10 cellular contexts compared by ENCODE assay signal in the genomic region with DNA sequence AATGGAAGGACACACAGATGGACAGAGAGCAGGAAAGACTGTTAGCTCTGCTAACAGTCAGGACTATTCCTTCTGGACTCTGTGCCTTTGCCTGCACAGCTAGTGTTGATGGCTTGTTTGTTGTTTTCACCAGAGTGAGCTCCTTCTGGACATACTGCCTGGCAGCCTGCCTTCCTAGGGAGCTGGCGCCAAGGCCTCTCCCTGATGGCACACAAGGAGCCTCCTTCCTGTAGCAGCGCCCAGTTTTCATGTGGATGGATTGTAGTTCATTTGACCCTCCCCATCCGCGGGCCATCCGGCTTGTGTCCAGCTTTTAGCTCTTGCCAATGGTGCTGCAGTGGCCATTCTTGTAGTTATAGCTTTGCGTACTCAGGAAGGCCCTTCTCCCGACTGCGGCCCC. TPM values are rescaled to one million over a fixed set of nuclear protein-coding genes. Genes with fewer than 3 reads are reported as not detected.
A peak's percentile ranks its signal among the peaks of the same experiment; 100 is the strongest.
DNase-seq lines count a peak whose midpoint lies in the region; ATAC-seq and TF ChIP-seq lines count a peak whose summit lies in the region.
"Had no signal": no experiment of that assay in that cellular context is flagged by ENCODE, and none has a peak within 500 bp of the region (broad histone marks: within the 10 kb centered on the region; RNA-seq: fewer than 3 reads in every experiment).

No MANE protein-coding gene starts in this region.

- DNase-seq in NCI-H2196 (lab: John Stamatoyannopoulos, UW; ENCODE audit: unreplicated experiment) (peak; percentile 43), hypothalamus (lab: John Stamatoyannopoulos, UW) (peak in 41 of 51 donors; percentile 11 to 88 (median 55)), thyroid gland (peak; percentile 37 to 54), ecto neural progenitor cell (ENCODE audit: low spot score) (no peak)
- no peak for DNase-seq in activated effector memory CD4-positive, alpha-beta T cell treated with anti-CD3 and anti-CD28 coated beads, Interleukin-2, amount 50 U/mL, for 16 hours
- DNase-seq: activated CD4-positive, alpha-beta T cell treated with anti-CD3 and anti-CD28 coated beads, Interleukin-2, amount 50 U/mL, for 4 hours; activated naive CD8-positive, alpha-beta T cell treated with anti-CD3 and anti-CD28 coated beads, Interleukin-2, amount 50 U/mL, for 24 hours; NCI-H82 had no signal

- H3K36me3 ChIP-seq in thyroid gland: no peaks in the 10 kb centered on the region

- no peaks in the 10 kb centered on the region for H3K9me3 ChIP-seq in thyroid gland

- intact Hi-C loops in thyroid gland (cut with DNase I): no loop called here

- H3K4me3 ChIP-seq in thyroid gland (replicated peaks in 1 of 3): no peak overlapping the region

- no peaks in the 10 kb centered on the region for H3K4me1 ChIP-seq in thyroid gland

- TF ChIP-seq CTCF in thyroid gland (IDR thresholded peaks at IDR 0.05): no peak

- no peak for ATAC-seq in GM19467 (IDR thresholded peaks at IDR 0.05; ENCODE audit: unreplicated experiment)
- ATAC-seq: activated naive CD8-positive, alpha-beta T cell treated with anti-CD3 and anti-CD28 coated beads, Interleukin-2, amount 50 U/mL, for 24 hours; SK-N-SH treated with all-trans-retinoic acid at 6 μM for 48 hours had no signal

- no peak for TF ChIP-seq POLR2A in thyroid gland (IDR thresholded peaks at IDR 0.05)

- H3K27ac ChIP-seq in thyroid gland: no peak overlapping the region

- H3K27me3 ChIP-seq in thyroid gland: no peaks in the 10 kb centered on the region

- WGBS in thyroid gland, 2 donors: 87% methylated on average over 5 of the region's 8 CpGs; no CpG with 5 or more reads in 1 of the 2 donors

RNA-seq across cellular contexts. Expression of a gene that starts 16.6 kb away (rescaled TPM):
- 100 to 1,000 TPM in 1 of 4 donors, 10 to 100 TPM in 3; 80.1 to 127 (median 87.7) TPM for total RNA-seq in thyroid gland

RNA-seq across cellular contexts. Expression of a gene that starts 18.4 kb away (rescaled TPM):
- 10 to 100 TPM; 10.9 to 33.4 (median 27.8) TPM for total RNA-seq in thyroid gland

RNA-seq across cellular contexts. Expression of a gene that starts 21.9 kb away (rescaled TPM):
- 1 to 10 TPM in 2 of 4 donors, not detected in 2; 1.1 to 3.0 TPM for total RNA-seq in thyroid gland

Comparison
In these comparisons a context has a peak if more than half of its experiments do, and no peak if none do; other contexts are left out.
1. DNase-seq: peak in NCI-H2196 (single experiment), hypothalamus (41 of 51) and thyroid gland (2 of 2); none in ecto neural progenitor cell (single experiment) and activated effector memory CD4-positive, alpha-beta T cell treated with anti-CD3 and anti-CD28 coated beads, Interleukin-2, amount 50 U/mL, for 16 hours (single experiment).